1 cellular context compared by ENCODE assay signal in genomic region chr2:54085069-54085468, GRCh38.
TF ChIP-seq lines count a peak whose summit lies in the region.

No MANE protein-coding gene starts in this region.

TF ChIP-seq in K562, 482 proteins besides CTCF, POLR2A, EP300 and RAD21:
- no peak for TF ChIP-seq REST (CRISPR knock-in tag; IDR thresholded peaks at IDR 0.05; ENCODE audit: low read depth)
- no peak for TF ChIP-seq USF1 (CRISPR knock-in tag; IDR thresholded peaks at IDR 0.05)
- no peak for TF ChIP-seq ZNF224 (CRISPR knock-in tag; IDR thresholded peaks at IDR 0.05)
- no peak for TF ChIP-seq TCF7L2 (IDR thresholded peaks at IDR 0.05; ENCODE audit: low read depth, low read length)
- no peak for TF ChIP-seq GABPB1 (CRISPR knock-in tag; IDR thresholded peaks at IDR 0.05)
- TF ChIP-seq EGR1 (conservative IDR thresholded peaks at IDR 0.05): peak; percentile 49
